Comparison of ENCODE assay signal across 17 cellular contexts in genomic region chr2:234051374-234052070, GRCh38. TPM values are rescaled to one million over a fixed set of nuclear protein-coding genes. Genes with fewer than 3 reads are reported as not detected.
"Had no signal": no experiment of that assay in that cellular context is flagged by ENCODE, and none has a peak within 500 bp of the region (broad histone marks: within the 10 kb centered on the region; RNA-seq: fewer than 3 reads in every experiment).

No MANE protein-coding gene starts in this region.

- H3K4me1 ChIP-seq: ascending aorta, stomach had no signal

- H3K79me2 ChIP-seq: hepatocyte had no signal

- H3K4me1 Mint-ChIP-seq: activated CD4-positive, alpha-beta T cell treated with anti-CD3 and anti-CD28 coated beads, Interleukin-2, amount 10 ng/mL, durations not matched to agents 7 days and 5 days; activated naive CD8-positive, alpha-beta T cell treated with anti-CD3 and anti-CD28 coated beads, Interleukin-2, amount 10 ng/mL, durations not matched to agents 7 days and 5 days had no signal

- DNase-seq: activated CD4-positive, alpha-beta T cell treated with anti-CD3 and anti-CD28 coated beads, Interleukin-2, amount 10 ng/mL, durations not matched to agents 7 days and 5 days; activated CD4-positive, CD25-positive, alpha-beta regulatory T cell; activated naive CD8-positive, alpha-beta T cell treated with anti-CD3 and anti-CD28 coated beads, Interleukin-2, amount 10 ng/mL, durations not matched to agents 7 days and 5 days; activated T-cell treated with anti-CD3 and anti-CD28 coated beads, Interleukin-2, amount 50 U/mL, for 1 hour; naive thymus-derived CD4-positive, alpha-beta T cell; stimulated activated CD4-positive, alpha-beta T cell treated with anti-CD3 and anti-CD28 coated beads, Interleukin-4, amount 100 ng/mL, for 4 hours; stomach; T-helper 2 cell had no signal

- H3K27ac ChIP-seq: ascending aorta, cardiac muscle cell, hepatocyte, skin epidermis, stomach, thoracic aorta had no signal

- ATAC-seq: naive thymus-derived CD4-positive, alpha-beta T cell had no signal

- H3K9me3 ChIP-seq: ascending aorta, stomach, thoracic aorta had no signal

- H3K36me3 Mint-ChIP-seq: naive thymus-derived CD4-positive, alpha-beta T cell had no signal

- H3K9me3 Mint-ChIP-seq: activated CD4-positive, alpha-beta T cell treated with anti-CD3 and anti-CD28 coated beads, Interleukin-2, amount 10 ng/mL, durations not matched to agents 7 days and 5 days had no signal

- H3K36me3 ChIP-seq: ascending aorta, cardiac muscle cell, stomach, thoracic aorta had no signal

- H2AFZ ChIP-seq: hepatocyte had no signal

- H3K4me3 Mint-ChIP-seq: activated CD4-positive, alpha-beta T cell treated with anti-CD3 and anti-CD28 coated beads, Interleukin-2, amount 10 ng/mL, durations not matched to agents 7 days and 5 days; activated naive CD8-positive, alpha-beta T cell treated with anti-CD3 and anti-CD28 coated beads, Interleukin-2, amount 10 ng/mL, durations not matched to agents 7 days and 5 days; naive thymus-derived CD4-positive, alpha-beta T cell had no signal

- H3K27ac Mint-ChIP-seq: activated CD4-positive, alpha-beta T cell treated with anti-CD3 and anti-CD28 coated beads, Interleukin-2, amount 10 ng/mL, durations not matched to agents 7 days and 5 days; activated naive CD8-positive, alpha-beta T cell treated with anti-CD3 and anti-CD28 coated beads, Interleukin-2, amount 10 ng/mL, durations not matched to agents 7 days and 5 days; naive thymus-derived CD4-positive, alpha-beta T cell had no signal

- H3K27me3 ChIP-seq: ascending aorta, cardiac muscle cell had no signal

- H3K4me2 ChIP-seq: hepatocyte had no signal

- H3K4me3 ChIP-seq: ascending aorta, cardiac muscle cell, hepatocyte, lung, skin epidermis, stomach, thoracic aorta had no signal

RNA-seq across cellular contexts. Expression of gene SPP2, which starts 1.0 kb away (rescaled TPM):
- total RNA-seq: activated CD4-positive, alpha-beta T cell treated with anti-CD3 and anti-CD28 coated beads, Interleukin-2, amount 10 ng/mL, durations not matched to agents 7 days and 5 days; activated naive CD8-positive, alpha-beta T cell treated with anti-CD3 and anti-CD28 coated beads, Interleukin-2, amount 10 ng/mL, durations not matched to agents 7 days and 5 days; ascending aorta; cardiac muscle cell; fibroblast of lung; lung; mononuclear cell; naive thymus-derived CD4-positive, alpha-beta T cell; thoracic aorta; urinary bladder had no signal
- polyA plus RNA-seq: cardiac muscle cell; fibroblast of lung; lung; naive thymus-derived CD4-positive, alpha-beta T cell; stomach; urinary bladder had no signal
